Comparison of ENCODE assay signal across 18 cellular contexts in the genomic region with DNA sequence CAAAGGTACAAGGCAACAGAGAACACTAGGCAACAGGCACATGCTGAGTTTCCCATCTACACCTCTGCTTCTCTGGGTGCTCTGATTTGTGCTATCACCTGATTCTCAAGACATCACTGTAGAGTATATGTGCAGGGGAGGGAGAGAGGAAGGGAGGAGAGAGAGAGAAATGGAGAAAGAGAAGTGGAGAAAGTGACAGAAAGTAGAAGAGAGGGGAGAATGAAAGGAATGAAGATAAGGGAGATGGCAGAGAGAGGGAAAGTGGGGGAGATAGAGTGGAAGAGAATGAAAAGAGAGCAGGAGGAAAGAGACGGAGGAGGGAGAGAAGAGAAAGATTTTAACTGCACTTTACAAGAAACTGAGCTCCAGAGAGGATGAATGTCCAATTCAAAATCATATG.
A peak's percentile ranks its signal among the peaks of the same experiment; 100 is the strongest.
DNase-seq lines count a peak whose midpoint lies in the region; ATAC-seq and TF ChIP-seq lines count a peak whose summit lies in the region.
"Had no signal": no experiment of that assay in that cellular context is flagged by ENCODE, and none has a peak within 500 bp of the region (broad histone marks: within the 10 kb centered on the region; RNA-seq: fewer than 3 reads in every experiment).

No MANE protein-coding gene starts in this region.

- WGBS in SK-N-SH (ENCODE audit: low lambda C conversion rate): 0% methylated on average over 1 of the region's 1 CpG

- no peaks in the 10 kb centered on the region for H3K4me1 Mint-ChIP-seq in WTC11
- H3K4me1 Mint-ChIP-seq: CD14-positive monocyte; CD8-positive, alpha-beta memory T cell had no signal

- H3K9me2 ChIP-seq in SK-N-SH: no peaks in the 10 kb centered on the region

- peaks cover 49% of the 10 kb centered on the region for H3K9me3 Mint-ChIP-seq in WTC11

- no peak overlapping the region for H3K4me2 ChIP-seq in SK-N-SH
- no peak overlapping the region for H3K4me2 ChIP-seq in parathyroid adenoma (ENCODE audit: low read length)
- H3K4me2 ChIP-seq: BLaER1 treated with 17β-estradiol and CSF1 and Interleukin-3, amounts not matched to agents 10 nM and 100 nM had no signal

- H3K4me3 Mint-ChIP-seq in WTC11: no peak overlapping the region
- H3K4me3 Mint-ChIP-seq: CD14-positive monocyte; CD4-positive, alpha-beta T cell; CD8-positive, alpha-beta memory T cell had no signal

- TF ChIP-seq RAD21 in SK-N-SH (IDR thresholded peaks at IDR 0.05; ENCODE audit: low read length): no peak

- H3K79me2 ChIP-seq in SK-N-SH (ENCODE audit: insufficient read depth) (no peaks in the 10 kb centered on the region), parathyroid adenoma (no peaks in the 10 kb centered on the region)

- H3K27me3 ChIP-seq in SK-N-SH (ENCODE audit: insufficient read depth): no peaks in the 10 kb centered on the region
- H3K27me3 ChIP-seq in parathyroid adenoma (ENCODE audit: control insufficient read depth, insufficient read depth, low read length): no peaks in the 10 kb centered on the region
- no peaks in the 10 kb centered on the region for H3K27me3 ChIP-seq in gastrocnemius medialis
- H3K27me3 ChIP-seq: BE2C; BLaER1 treated with 17β-estradiol and CSF1 and Interleukin-3, amounts not matched to agents 10 nM and 100 nM had no signal

- no peaks in the 10 kb centered on the region for H4K20me1 ChIP-seq in SK-N-SH (ENCODE audit: insufficient read depth)
- H4K20me1 ChIP-seq: BLaER1 treated with 17β-estradiol and CSF1 and Interleukin-3, amounts not matched to agents 10 nM and 100 nM had no signal

- H3K4me3 ChIP-seq in SK-N-SH (ENCODE audit: low read depth in 2 of 2, low read length in 1 of 2) (no peak overlapping the region), parathyroid adenoma (ENCODE audit: low read depth, low read length) (no peak overlapping the region), gastrocnemius medialis (no peak overlapping the region)
- H3K4me3 ChIP-seq: BLaER1 treated with 17β-estradiol and CSF1 and Interleukin-3, amounts not matched to agents 10 nM and 100 nM; HAP-1 had no signal

- TF ChIP-seq CTCF in SK-N-SH (IDR thresholded peaks at IDR 0.05): no peak
- no peak for TF ChIP-seq CTCF in WTC11 (IDR thresholded peaks at IDR 0.05)
- no peak for TF ChIP-seq CTCF in parathyroid adenoma (IDR thresholded peaks at IDR 0.05)
- TF ChIP-seq CTCF in gastrocnemius medialis (IDR thresholded peaks at IDR 0.05 in 4 of 5, conservative IDR thresholded peaks at IDR 0.05 in 1 of 5): no peak

- peak overlapping the region; percentile 13; the same call in 1 of the 2 replicates for H2AFZ ChIP-seq in SK-N-SH (ENCODE audit: low read depth)
- H2AFZ ChIP-seq in parathyroid adenoma: no peak overlapping the region

- intact Hi-C loops in gastrocnemius medialis (cut with DNase I; ENCODE audit: low total_unique reads): loop anchor here (10.0 kb wide), 1 partner anchor 239 kb away; no protein-coding TSS in a partner anchor

- peaks cover 32% of the 10 kb centered on the region for H3K36me3 Mint-ChIP-seq in WTC11
- H3K36me3 Mint-ChIP-seq: CD14-positive monocyte; CD8-positive, alpha-beta memory T cell had no signal

- in situ Hi-C loops in gastrocnemius medialis (cut with MboI; ENCODE audit: low sequenced_read_pairs in 4 of 4): loop anchor here in 1 of 4 donors (25.0 kb wide), 1 partner anchor 938 kb away; no protein-coding TSS in a partner anchor

- H3K36me3 ChIP-seq in SK-N-SH (replicated peaks in 1 of 2; ENCODE audit: control insufficient read depth in 1 of 2, insufficient read depth in 2 of 2, low read length in 1 of 2): no peaks in the 10 kb centered on the region
- H3K36me3 ChIP-seq in parathyroid adenoma (ENCODE audit: control insufficient read depth, insufficient read depth, low read length): no peaks in the 10 kb centered on the region
- no peaks in the 10 kb centered on the region for H3K36me3 ChIP-seq in gastrocnemius medialis
- H3K36me3 ChIP-seq: BE2C; BLaER1 treated with 17β-estradiol and CSF1 and Interleukin-3, amounts not matched to agents 10 nM and 100 nM; HAP-1 had no signal

- POLR2A ChIA-PET in SK-N-SH (lab: Yijun Ruan, JAX) (no interaction called here), WTC11 (lab: Charles Lee) (interaction anchor here (0.6 kb wide), 1 partner anchor 298 kb away, joined by 5 read pairs; no protein-coding TSS in a partner anchor)

- H3K4me1 ChIP-seq in SK-N-SH (ENCODE audit: control insufficient read depth in 1 of 2, insufficient read depth in 2 of 2, low read depth in 1 of 2, low read length in 1 of 2) (peaks cover 0 to 3% of the 10 kb centered on the region in 2 experiments; a peak in 1 of 4 replicates), parathyroid adenoma (peaks cover 41% of the 10 kb centered on the region), gastrocnemius medialis (no peaks in the 10 kb centered on the region)
- H3K4me1 ChIP-seq: BE2C, HAP-1 had no signal

- peaks cover 12% of the 10 kb centered on the region for H3F3A ChIP-seq in SK-N-SH (replicated peaks; ENCODE audit: insufficient read depth)

- ATAC-seq in SK-N-SH treated with all-trans-retinoic acid at 6 μM for 48 hours: no peak
- no peak for ATAC-seq in WTC11
- no peak for ATAC-seq in HG02623 (IDR thresholded peaks at IDR 0.05; ENCODE audit: unreplicated experiment)
- no peak for ATAC-seq in gastrocnemius medialis

- no peaks in the 10 kb centered on the region; the same call in none of the 2 replicates for H3K27me3 Mint-ChIP-seq in WTC11 (ENCODE audit: low read depth)

- no peak for TF ChIP-seq POLR2A in gastrocnemius medialis (IDR thresholded peaks at IDR 0.05)

- CTCF ChIA-PET in SK-N-SH (lab: Yijun Ruan, JAX) (interaction anchor here (0.6 to 2.3 kb wide), 14 partner anchors 8 to 902 kb away, joined by 3 to 6 read pairs (median 4); no protein-coding TSS in a partner anchor), WTC11 (lab: Charles Lee) (interaction anchor here (0.6 to 1.0 kb wide), 6 partner anchors 18 to 449 kb away, joined by 3 to 6 read pairs (median 4); no protein-coding TSS in a partner anchor)

- DNase-seq in SK-N-SH (no peak), WTC11 (ENCODE audit: low spot score) (no peak), gastrocnemius medialis (no peak)
- no peak for DNase-seq in activated CD4-positive, alpha-beta T cell treated with anti-CD3 and anti-CD28 coated beads for 4 hours
- DNase-seq: AML-193; CD4-positive, alpha-beta T cell; CD8-positive, alpha-beta memory T cell; DMS79; GDM1; GOT3 had no signal

- H3K9ac ChIP-seq in SK-N-SH (no peak overlapping the region), parathyroid adenoma (no peak overlapping the region)
- H3K9ac ChIP-seq: BLaER1 treated with 17β-estradiol and CSF1 and Interleukin-3, amounts not matched to agents 10 nM and 100 nM had no signal

- no peaks in the 10 kb centered on the region for H3K9me3 ChIP-seq in SK-N-SH
- H3K9me3 ChIP-seq in parathyroid adenoma (ENCODE audit: control insufficient read depth, low read length): no peaks in the 10 kb centered on the region
- H3K9me3 ChIP-seq in gastrocnemius medialis: no peaks in the 10 kb centered on the region
- H3K9me3 ChIP-seq: BE2C, HAP-1 had no signal

- H3K27ac ChIP-seq in SK-N-SH (ENCODE audit: low read depth in 2 of 2, low read length in 1 of 2) (no peak overlapping the region), parathyroid adenoma (peak overlapping the region; percentile 68), gastrocnemius medialis (no peak overlapping the region)
- H3K27ac ChIP-seq: 22Rv1; BLaER1 treated with 17β-estradiol and CSF1 and Interleukin-3, amounts not matched to agents 10 nM and 100 nM had no signal

- no peak overlapping the region for H3K27ac Mint-ChIP-seq in WTC11
- H3K27ac Mint-ChIP-seq: CD4-positive, alpha-beta T cell; CD8-positive, alpha-beta memory T cell had no signal

- TF ChIP-seq EP300 in SK-N-SH (IDR thresholded peaks at IDR 0.05; ENCODE audit: borderline replicate concordance in 1 of 2, low read depth in 1 of 2, low read length in 1 of 2): no peak

TF ChIP-seq in SK-N-SH, 30 proteins besides CTCF, POLR2A, EP300 and RAD21 (continues in another document):
- TF ChIP-seq, protein P1, sequence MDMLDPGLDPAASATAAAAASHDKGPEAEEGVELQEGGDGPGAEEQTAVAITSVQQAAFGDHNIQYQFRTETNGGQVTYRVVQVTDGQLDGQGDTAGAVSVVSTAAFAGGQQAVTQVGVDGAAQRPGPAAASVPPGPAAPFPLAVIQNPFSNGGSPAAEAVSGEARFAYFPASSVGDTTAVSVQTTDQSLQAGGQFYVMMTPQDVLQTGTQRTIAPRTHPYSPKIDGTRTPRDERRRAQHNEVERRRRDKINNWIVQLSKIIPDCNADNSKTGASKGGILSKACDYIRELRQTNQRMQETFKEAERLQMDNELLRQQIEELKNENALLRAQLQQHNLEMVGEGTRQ (IDR thresholded peaks at IDR 0.05; ENCODE audit: borderline replicate concordance, low read depth, low read length): no peak

TF ChIP-seq in SK-N-SH treated with all-trans-retinoic acid at 6 μM for 48 hours, 23 proteins besides CTCF, POLR2A, EP300 and RAD21 (continues in another document):
- TF ChIP-seq ZNF70 (CRISPR knock-in tag; IDR thresholded peaks at IDR 0.05): no peak
- TF ChIP-seq ARNTL (CRISPR knock-in tag; IDR thresholded peaks at IDR 0.05; ENCODE audit: borderline replicate concordance, low read depth): no peak
- no peak for TF ChIP-seq ZC3H10 (CRISPR knock-in tag; IDR thresholded peaks at IDR 0.05)
- TF ChIP-seq ZFP30 (CRISPR knock-in tag; IDR thresholded peaks at IDR 0.05): no peak
- no peak for TF ChIP-seq TCF4 (CRISPR knock-in tag; IDR thresholded peaks at IDR 0.05; ENCODE audit: borderline replicate concordance)
- TF ChIP-seq BACH2 (CRISPR knock-in tag; IDR thresholded peaks at IDR 0.05; ENCODE audit: borderline replicate concordance): no peak

TF ChIP-seq in WTC11, 78 proteins besides CTCF, POLR2A, EP300 and RAD21 (continues in another document):
- TF ChIP-seq E2F1 (CRISPR knock-in tag; IDR thresholded peaks at IDR 0.05): no peak
- no peak for TF ChIP-seq KAT7 (CRISPR knock-in tag; IDR thresholded peaks at IDR 0.05; ENCODE audit: borderline replicate concordance)
